Comparison of ENCODE assay signal across 12 cellular contexts in the genomic region with DNA sequence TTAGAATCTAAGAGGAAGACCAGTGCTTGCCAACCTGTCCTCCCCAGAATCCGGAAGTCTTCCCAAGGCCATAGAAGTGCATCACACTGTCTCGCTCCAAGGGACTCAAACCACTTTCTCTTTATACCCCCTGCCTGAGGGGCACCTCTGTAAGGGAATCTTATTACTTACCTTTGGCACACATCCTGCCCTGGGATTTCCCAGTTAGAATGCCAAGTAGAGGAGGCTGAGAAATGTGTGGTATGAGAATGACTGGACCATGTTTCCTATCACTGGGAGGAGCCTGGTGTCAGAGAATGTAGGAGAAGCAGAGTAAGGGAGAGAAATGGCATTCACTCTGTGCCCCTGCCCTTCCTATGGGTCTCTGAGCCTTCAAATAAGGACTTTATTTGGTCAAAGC.
DNase-seq lines count a peak whose midpoint lies in the region; ATAC-seq, FAIRE-seq and TF ChIP-seq lines count a peak whose summit lies in the region.
"Had no signal": no experiment of that assay in that cellular context is flagged by ENCODE, and none has a peak within 500 bp of the region (broad histone marks: within the 10 kb centered on the region; RNA-seq: fewer than 3 reads in every experiment).

No MANE protein-coding gene starts in this region.

- dilution Hi-C loops in mammary epithelial cell (cut with HindIII; ENCODE audit: low sequenced_read_pairs) = no loop called here

- H3K27me3 ChIP-seq in mammary epithelial cell (ENCODE audit: insufficient read depth, low read length) (no peaks in the 10 kb centered on the region), left lung (no peaks in the 10 kb centered on the region)
- H3K27me3 ChIP-seq: BLaER1 treated with 17β-estradiol and CSF1 and Interleukin-3, amounts not matched to agents 10 nM and 100 nM; colonic mucosa had no signal

- no peaks in the 10 kb centered on the region for H3K79me2 ChIP-seq in mammary epithelial cell (ENCODE audit: insufficient read depth, low read length)

- H2AFZ ChIP-seq in mammary epithelial cell (ENCODE audit: low read depth, low read length) = no peak overlapping the region

- H3K9me3 ChIP-seq in mammary epithelial cell (replicated peaks; ENCODE audit: insufficient read depth, low read length) = no peaks in the 10 kb centered on the region
- no peaks in the 10 kb centered on the region for H3K9me3 ChIP-seq in left lung
- H3K9me3 ChIP-seq: BLaER1 treated with 17β-estradiol and CSF1 and Interleukin-3, amounts not matched to agents 10 nM and 100 nM; colonic mucosa had no signal

- peak; percentile 65 for ATAC-seq in left lung
- no peak for ATAC-seq in left lobe of liver

- H3K4me2 ChIP-seq in mammary epithelial cell (ENCODE audit: insufficient read depth, low read depth, low read length) = peak overlapping the region; percentile 5

- in situ Hi-C loops in mammary epithelial cell (cut with MboI; ENCODE audit: low sequenced_read_pairs in 2 of 2) = no loop called here

- H3K27ac ChIP-seq in mammary epithelial cell (ENCODE audit: insufficient read depth, low read depth, low read length) (no peak overlapping the region), left lung (no peak overlapping the region)
- H3K27ac ChIP-seq: BLaER1 treated with 17β-estradiol and CSF1 and Interleukin-3, amounts not matched to agents 10 nM and 100 nM; colonic mucosa had no signal

- H3K4me3 ChIP-seq in AG04449 (ENCODE audit: low read depth, low read length) = no peak overlapping the region
- H3K4me3 ChIP-seq in mammary epithelial cell (replicated peaks in 1 of 3; ENCODE audit: insufficient read depth in 1 of 3, low read depth in 2 of 3, low read length in 3 of 3) = no peak overlapping the region
- no peak overlapping the region for H3K4me3 ChIP-seq in left lung
- H3K4me3 ChIP-seq in lower leg skin (ENCODE audit: low read depth, poor library complexity, severe bottlenecking) = no peak overlapping the region
- H3K4me3 ChIP-seq: BLaER1 treated with 17β-estradiol and CSF1 and Interleukin-3, amounts not matched to agents 10 nM and 100 nM; colonic mucosa had no signal

- 54% methylated on average over 2 of the region's 2 CpGs for WGBS in mammary epithelial cell (ENCODE audit: low coverage, missing lambda C conversion rate)
- 72 to 89% methylated on average over 2 of the region's 2 CpGs for WGBS in lower leg skin, 2 donors

- intact Hi-C loops in mammary epithelial cell (cut with micrococcal nuclease) (no loop called here), left lung (cut with DNase I) (no loop called here), lower leg skin (cut with DNase I; ENCODE audit: low total_unique reads) (no loop called here)

- TF ChIP-seq POLR2A in lower leg skin (IDR thresholded peaks at IDR 0.05) = no peak

- POLR2A ChIA-PET in AG04449 (lab: Yijun Ruan, JAX) = interaction anchor here (1.5 kb wide), 1 partner anchor 101 kb away, joined by 5 read pairs; no protein-coding TSS in a partner anchor

- TF ChIP-seq CTCF in AG04449 (IDR thresholded peaks at IDR 0.05; ENCODE audit: insufficient read depth, low read length, missing control alignments) = no peak
- no peak for TF ChIP-seq CTCF in mammary epithelial cell (conservative IDR thresholded peaks at IDR 0.05 in 1 of 2, IDR thresholded peaks at IDR 0.05 in 1 of 2; ENCODE audit: extremely low read depth in 1 of 2, insufficient read depth in 1 of 2, low read depth in 1 of 2, low read length in 2 of 2)
- TF ChIP-seq CTCF in left lung (IDR thresholded peaks at IDR 0.05) = no peak
- no peak for TF ChIP-seq CTCF in lower leg skin (IDR thresholded peaks at IDR 0.05)

- H3K4me1 ChIP-seq in mammary epithelial cell (ENCODE audit: insufficient read depth, low read length) (peaks cover 10% of the 10 kb centered on the region), left lung (no peaks in the 10 kb centered on the region)
- H3K4me1 ChIP-seq: colonic mucosa had no signal

- H4K20me1 ChIP-seq in mammary epithelial cell (ENCODE audit: insufficient read depth, low read length) = no peaks in the 10 kb centered on the region
- H4K20me1 ChIP-seq: BLaER1 treated with 17β-estradiol and CSF1 and Interleukin-3, amounts not matched to agents 10 nM and 100 nM had no signal

- DNase-seq in AG04449 (ENCODE audit: low read depth, low spot score) (peak; percentile 63), HTR-8/SVneo (ENCODE audit: insufficient read length, low spot score) (peak; percentile 60), mammary epithelial cell (peak; percentile 82), left lung (no peak), left lobe of liver (ENCODE audit: low spot score) (no peak), NCI-H2227 (lab: John Stamatoyannopoulos, UW; ENCODE audit: unreplicated experiment) (no peak), lower leg skin (ENCODE audit: low spot score in 2 of 2) (no peak)
- no peak for DNase-seq in activated CD4-positive, CD25-positive, alpha-beta regulatory T cell treated with anti-CD3 and anti-CD28 coated beads, Interleukin-2, amount 50 U/mL, for 72 hours
- DNase-seq: activated T-cell treated with anti-CD3 and anti-CD28 coated beads for 4 hours, colonic mucosa, Karpas-422 had no signal

- H3K9ac ChIP-seq in mammary epithelial cell (ENCODE audit: insufficient read depth, low read length) = no peak overlapping the region
- H3K9ac ChIP-seq: BLaER1 treated with 17β-estradiol and CSF1 and Interleukin-3, amounts not matched to agents 10 nM and 100 nM had no signal

- CTCF ChIA-PET in AG04449 (lab: Yijun Ruan, JAX) (interaction anchor here (0.7 to 1.6 kb wide), 4 partner anchors 10 to 30 kb away, joined by 3 to 4 read pairs (median 4); no protein-coding TSS in a partner anchor), mammary epithelial cell (lab: Charles Lee; ENCODE audit: low non-redundant PET) (no interaction called here)

- no TSS peak for BruUV-seq in mammary epithelial cell (replicated peaks; lab: Mats Ljungman, UMichigan)

- no peak for FAIRE-seq in HTR-8/SVneo (lab: Jason Lieb, UNC)

- H3K36me3 ChIP-seq in mammary epithelial cell (ENCODE audit: insufficient read depth, low read length) (peaks cover 3% of the 10 kb centered on the region), left lung (no peaks in the 10 kb centered on the region)
- H3K36me3 ChIP-seq: colonic mucosa had no signal

Comparison
In these comparisons a context has a peak if more than half of its experiments do, and no peak if none do; other contexts are left out.
1. DNase-seq: peak in AG04449 (single experiment), HTR-8/SVneo (single experiment) and mammary epithelial cell (single experiment); none in left lung (0 of 2), left lobe of liver (single experiment), NCI-H2227 (single experiment), lower leg skin (0 of 2) and activated CD4-positive, CD25-positive, alpha-beta regulatory T cell treated with anti-CD3 and anti-CD28 coated beads, Interleukin-2, amount 50 U/mL, for 72 hours (single experiment).